In genomic region chr1:29670752-29671151, GRCh38 we compare ENCODE assay signal across 19 cellular contexts.
"Had no signal": no experiment of that assay in that cellular context is flagged by ENCODE, and none has a peak within 500 bp of the region (broad histone marks: within the 10 kb centered on the region; RNA-seq: fewer than 3 reads in every experiment).

No MANE protein-coding gene starts in this region.

- H3K27me3 ChIP-seq: right lobe of liver had no signal

- DNase-seq: activated CD4-positive, alpha-beta T cell treated with anti-CD3 and anti-CD28 coated beads for 36 hours; activated CD4-positive, alpha-beta T cell treated with anti-CD3 and anti-CD28 coated beads, Interleukin-2, amount 50 U/mL, for 4 hours; activated naive CD4-positive, alpha-beta T cell; activated T-cell treated with anti-CD3 and anti-CD28 coated beads, Interleukin-2, amount 50 U/mL, for 4 hours; amniotic stem cell; cortex of kidney; kidney; mammary epithelial cell; nephron progenitor cell; nucleus accumbens; small intestine; stimulated activated naive B cell treated with anti-CD40 and anti-IgM and Interleukin-4, amounts not matched to agents 10 μg/mL and 1 μg/mL and 100 μg/mL, for 72 hours; T1000 had no signal

- H3K4me3 ChIP-seq: breast epithelium, right lobe of liver, SJSA1, thoracic aorta had no signal

- H3K9me3 ChIP-seq: breast epithelium, right lobe of liver, SJSA1, thoracic aorta had no signal

- H3K4me1 ChIP-seq: breast epithelium, right lobe of liver, SJSA1 had no signal

- ATAC-seq: activated CD4-positive, alpha-beta T cell treated with anti-CD3 and anti-CD28 coated beads for 36 hours; activated T-cell treated with anti-CD3 and anti-CD28 coated beads, Interleukin-2, amount 50 U/mL, for 4 hours; right lobe of liver; stimulated activated naive B cell treated with anti-CD40 and anti-IgM and Interleukin-4, amounts not matched to agents 10 μg/mL and 1 μg/mL and 100 μg/mL, for 72 hours; WTC11 had no signal

- H3K27ac ChIP-seq: breast epithelium, epithelial cell of prostate, right lobe of liver, SJSA1, thoracic aorta had no signal

- H3K36me3 ChIP-seq: breast epithelium, right lobe of liver, SJSA1, thoracic aorta had no signal
